8 cellular contexts compared by ENCODE assay signal in genomic region chr5:70457093-70457492, GRCh38.
DNase-seq lines count a peak whose midpoint lies in the region; ATAC-seq and TF ChIP-seq lines count a peak whose summit lies in the region.
"Not testable (repeated sequence)": the region's sequence is repeated elsewhere in the genome, so short reads cannot be mapped to it uniquely, and the experiment has no call there.

No MANE protein-coding gene starts in this region.

- ATAC-seq in GM18505 (IDR thresholded peaks at IDR 0.05; ENCODE audit: unreplicated experiment) (peak; percentile 84), GM18907 (IDR thresholded peaks at IDR 0.05; ENCODE audit: unreplicated experiment) (peak; percentile 94), GM19463 (IDR thresholded peaks at IDR 0.05; ENCODE audit: unreplicated experiment) (peak; percentile 89), GM21619 (IDR thresholded peaks at IDR 0.05; ENCODE audit: unreplicated experiment) (peak; percentile 91), HG02852 (IDR thresholded peaks at IDR 0.05; ENCODE audit: unreplicated experiment) (peak; percentile 99), HG03135 (IDR thresholded peaks at IDR 0.05; ENCODE audit: unreplicated experiment) (peak; percentile 81), HG03520 (IDR thresholded peaks at IDR 0.05; ENCODE audit: unreplicated experiment) (peak; percentile 81)
- peak; percentile 36 for ATAC-seq in naive thymus-derived CD4-positive, alpha-beta T cell

- H3K4me1 Mint-ChIP-seq in naive thymus-derived CD4-positive, alpha-beta T cell: not testable (repeated sequence)

- CTCF ChIA-PET in naive thymus-derived CD4-positive, alpha-beta T cell (lab: Charles Lee): not testable (repeated sequence)

- H3K4me3 ChIP-seq in naive thymus-derived CD4-positive, alpha-beta T cell (ENCODE audit: low read length): not testable (repeated sequence)

- H3K36me3 ChIP-seq in naive thymus-derived CD4-positive, alpha-beta T cell (ENCODE audit: control insufficient read depth in 2 of 3, insufficient read depth in 3 of 3, low read length in 3 of 3): not testable (repeated sequence)

- intact Hi-C loops in naive thymus-derived CD4-positive, alpha-beta T cell (cut with micrococcal nuclease): not testable (repeated sequence)

- not testable (repeated sequence) for H3K27me3 Mint-ChIP-seq in naive thymus-derived CD4-positive, alpha-beta T cell

- H3K27me3 ChIP-seq in naive thymus-derived CD4-positive, alpha-beta T cell (ENCODE audit: control insufficient read depth in 2 of 2, insufficient read depth in 2 of 2, low read length in 2 of 2): not testable (repeated sequence)

- POLR2A ChIA-PET in naive thymus-derived CD4-positive, alpha-beta T cell (lab: Charles Lee): not testable (repeated sequence)

- not testable (repeated sequence) for H3K27ac ChIP-seq in naive thymus-derived CD4-positive, alpha-beta T cell (ENCODE audit: low read depth, low read length)

- not testable (repeated sequence) for H3K27ac Mint-ChIP-seq in naive thymus-derived CD4-positive, alpha-beta T cell

- H3K36me3 Mint-ChIP-seq in naive thymus-derived CD4-positive, alpha-beta T cell: not testable (repeated sequence)

- not testable (repeated sequence) for H3K9me3 ChIP-seq in naive thymus-derived CD4-positive, alpha-beta T cell (ENCODE audit: control insufficient read depth in 2 of 3, low read length in 3 of 3)

- H3K4me1 ChIP-seq in naive thymus-derived CD4-positive, alpha-beta T cell (ENCODE audit: control insufficient read depth in 2 of 2, insufficient read depth in 2 of 2, low read length in 2 of 2): not testable (repeated sequence)

- DNase-seq in naive thymus-derived CD4-positive, alpha-beta T cell: not testable (repeated sequence)

- not testable (repeated sequence) for H3K9me3 Mint-ChIP-seq in naive thymus-derived CD4-positive, alpha-beta T cell

- not testable (repeated sequence) for H3K4me3 Mint-ChIP-seq in naive thymus-derived CD4-positive, alpha-beta T cell

- TF ChIP-seq POLR2A in GM18505 (IDR thresholded peaks at IDR 0.05; ENCODE audit: borderline replicate concordance, extremely low read depth, insufficient read depth, insufficient read length): not testable (repeated sequence)

Comparison
In these comparisons a context has a peak if more than half of its experiments do, and no peak if none do; other contexts are left out.
1. ATAC-seq: peak in every context shown above with its lines; median percentile 99 in HG02852; 94 in GM18907; 91 in GM21619; 89 in GM19463; 84 in GM18505; 81 in HG03135; 81 in HG03520; 36 in naive thymus-derived CD4-positive, alpha-beta T cell.